Comparison of ENCODE assay signal across 8 cellular contexts in the genomic region with DNA sequence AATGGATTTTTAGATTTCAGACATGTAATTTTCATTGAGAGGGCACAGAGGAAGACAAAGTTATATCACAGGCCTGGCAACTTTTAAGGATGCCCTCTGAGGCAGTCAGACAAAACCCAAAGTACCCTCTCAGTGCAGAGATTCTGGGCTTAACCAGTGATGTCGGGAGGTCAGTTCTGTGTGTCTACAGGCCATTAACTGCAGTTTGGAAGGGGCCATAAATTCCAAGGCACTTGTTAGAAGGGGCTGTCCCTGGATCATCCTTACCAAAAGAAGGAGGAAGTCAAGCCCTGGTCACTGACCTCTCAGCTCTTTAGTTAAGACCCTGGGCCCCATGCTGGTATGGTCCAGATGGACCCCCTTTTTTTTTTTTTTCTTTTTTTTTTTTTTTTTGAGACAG.
DNase-seq lines count a peak whose midpoint lies in the region; ATAC-seq, FAIRE-seq and TF ChIP-seq lines count a peak whose summit lies in the region.

No MANE protein-coding gene starts in this region.

- H3K4me1 ChIP-seq in gastroesophageal sphincter: peaks cover 3 to 58% (median 25%) of the 10 kb centered on the region in 3 donors
- H3K4me1 ChIP-seq in skeletal muscle satellite cell (ENCODE audit: control insufficient read depth, insufficient read depth, low read length): peaks cover 41% of the 10 kb centered on the region

- H3K27ac Mint-ChIP-seq in activated CD8-positive, alpha-beta T cell treated with anti-CD3 and anti-CD28 coated beads for 36 hours: peak overlapping the region; percentile 87

- H3K27me3 Mint-ChIP-seq in activated CD8-positive, alpha-beta T cell treated with anti-CD3 and anti-CD28 coated beads for 36 hours: no peaks in the 10 kb centered on the region

- ATAC-seq in activated CD8-positive, alpha-beta T cell treated with anti-CD3 and anti-CD28 coated beads for 36 hours: no peak
- ATAC-seq in gastroesophageal sphincter (no peak), HG03108 (IDR thresholded peaks at IDR 0.05; ENCODE audit: unreplicated experiment) (no peak)

- H3K27ac ChIP-seq in gastroesophageal sphincter: peak overlapping the region; percentile 84 to 100 (median 99)

- H3K9me3 ChIP-seq in gastroesophageal sphincter (no peaks in the 10 kb centered on the region), skeletal muscle satellite cell (replicated peaks; ENCODE audit: low read length) (no peaks in the 10 kb centered on the region)

- H3K4me3 Mint-ChIP-seq in activated CD8-positive, alpha-beta T cell treated with anti-CD3 and anti-CD28 coated beads for 36 hours: peak overlapping the region; percentile 13

- TF ChIP-seq CTCF in activated CD8-positive, alpha-beta T cell treated with anti-CD3 and anti-CD28 coated beads for 36 hours (IDR thresholded peaks at IDR 0.05): no peak
- TF ChIP-seq CTCF in gastroesophageal sphincter (IDR thresholded peaks at IDR 0.05): no peak

- peaks cover 41% of the 10 kb centered on the region for H3K4me1 Mint-ChIP-seq in activated CD8-positive, alpha-beta T cell treated with anti-CD3 and anti-CD28 coated beads for 36 hours (ENCODE audit: low read depth)

- CTCF ChIA-PET in activated CD8-positive, alpha-beta T cell treated with anti-CD3 and anti-CD28 coated beads for 36 hours (lab: Charles Lee): interaction anchor here (0.7 to 9.8 kb wide), 3 partner anchors 13 to 106 kb away, joined by 3 to 142 read pairs (median 7); no protein-coding TSS in a partner anchor

- H3K9ac ChIP-seq in skeletal muscle satellite cell (ENCODE audit: low read depth, low read length): peak overlapping the region; percentile 85

- DNase-seq in ELR (ENCODE audit: low read depth) (peak; percentile 40), urothelium cell line (ENCODE audit: low spot score) (no peak)
- DNase-seq in activated CD8-positive, alpha-beta T cell treated with anti-CD3 and anti-CD28 coated beads for 36 hours: no peak
- DNase-seq in stimulated activated naive CD4-positive, alpha-beta T cell treated with Interleukin-2 at 50 U/mL for 16 hours (lab: John Stamatoyannopoulos, UW): no peak
- DNase-seq in stimulated activated CD4-positive, alpha-beta T cell treated with anti-CD3 and anti-CD28 coated beads, Interleukin-4, amount 100 ng/mL, for 1 hour: no peak

- H3K4me2 ChIP-seq in skeletal muscle satellite cell (ENCODE audit: low read length): peak overlapping the region; percentile 69

- H3K36me3 Mint-ChIP-seq in activated CD8-positive, alpha-beta T cell treated with anti-CD3 and anti-CD28 coated beads for 36 hours (ENCODE audit: low read depth): peaks cover 2% of the 10 kb centered on the region

- POLR2A ChIA-PET in activated CD8-positive, alpha-beta T cell treated with anti-CD3 and anti-CD28 coated beads for 36 hours (lab: Charles Lee): interaction anchor here (2.3 to 9.6 kb wide), 3 partner anchors 9 to 17 kb away, joined by 7 to 154 read pairs (median 132); no protein-coding TSS in a partner anchor

- no peaks in the 10 kb centered on the region for H3K27me3 ChIP-seq in gastroesophageal sphincter
- no peaks in the 10 kb centered on the region for H3K27me3 ChIP-seq in skeletal muscle satellite cell (ENCODE audit: control insufficient read depth, insufficient read depth, low read length)

- intact Hi-C loops in activated CD8-positive, alpha-beta T cell treated with anti-CD3 and anti-CD28 coated beads for 36 hours (cut with micrococcal nuclease): no loop called here

- no peak for FAIRE-seq in urothelium cell line (lab: Jason Lieb, UNC)

- 17% methylated on average over 1 of the region's 1 CpG; no CpG with 5 or more reads in 1 of the 2 donors for WGBS in gastroesophageal sphincter (ENCODE audit: low coverage in 1 of 2), 2 donors

- no peak for TF ChIP-seq POLR2A in gastroesophageal sphincter (IDR thresholded peaks at IDR 0.05)

- TF ChIP-seq EP300 in gastroesophageal sphincter (IDR thresholded peaks at IDR 0.05): no peak

- H3K36me3 ChIP-seq in gastroesophageal sphincter (no peaks in the 10 kb centered on the region), skeletal muscle satellite cell (ENCODE audit: insufficient read depth, low read length) (peaks cover 3% of the 10 kb centered on the region)

- H3K4me3 ChIP-seq in gastroesophageal sphincter (no peak overlapping the region), skeletal muscle satellite cell (ENCODE audit: low read length) (peak overlapping the region; percentile 42)

- H3K9me3 Mint-ChIP-seq in activated CD8-positive, alpha-beta T cell treated with anti-CD3 and anti-CD28 coated beads for 36 hours: no peaks in the 10 kb centered on the region
